ENCODE assay signal across 8 cellular contexts in genomic region chr7:47453093-47454056, GRCh38.
DNase-seq lines count a peak whose midpoint lies in the region; ATAC-seq and TF ChIP-seq lines count a peak whose summit lies in the region.

No MANE protein-coding gene starts in this region.

- no peak for TF ChIP-seq CTCF in RWPE1 (conservative IDR thresholded peaks at IDR 0.05; ENCODE audit: low read depth)
- no peak for TF ChIP-seq CTCF in fibroblast of villous mesenchyme (IDR thresholded peaks at IDR 0.05; ENCODE audit: insufficient read depth, low read depth, low read length)

- peak overlapping the region; percentile 89 for H3K27ac ChIP-seq in RWPE1

- DNase-seq in EL (peak; percentile 97), RWPE1 (ENCODE audit: low spot score) (peak; percentile 82), fibroblast of villous mesenchyme (ENCODE audit: low read depth) (peak; percentile 96), posterior vena cava (ENCODE audit: low spot score) (peak; percentile 92), NOMO-1 treated with dmso at 0.1 percent for 144 hours (lab: John Stamatoyannopoulos, UW; ENCODE audit: unreplicated experiment) (no peak), COLO829 (ENCODE audit: low spot score) (no peak)
- DNase-seq in activated naive CD4-positive, alpha-beta T cell treated with Interleukin-2 at 50 U/mL for 16 hours = no peak

- no peak overlapping the region for H3K4me3 ChIP-seq in fibroblast of villous mesenchyme (ENCODE audit: low read depth, low read length)

- CTCF ChIA-PET in RWPE1 (lab: Yijun Ruan, JAX) = interaction anchor here (0.6 kb wide), 1 partner anchor 306 kb away, joined by 3 read pairs; no protein-coding TSS in a partner anchor

- no peak for ATAC-seq in GM19328 (IDR thresholded peaks at IDR 0.05; ENCODE audit: unreplicated experiment)

- intact Hi-C loops in posterior vena cava (cut with DNase I) = loop anchor here in 1 of 2 donors (10.0 kb wide), 1 partner anchor 121 kb away; no protein-coding TSS in a partner anchor

- POLR2A ChIA-PET in RWPE1 (lab: Yijun Ruan, JAX; ENCODE audit: low non-redundant PET) = no interaction called here

Comparison
In these comparisons a context has a peak if more than half of its experiments do, and no peak if none do; other contexts are left out.
1. DNase-seq: peak in EL (single experiment), RWPE1 (single experiment), fibroblast of villous mesenchyme (single experiment) and posterior vena cava (single experiment); none in NOMO-1 treated with dmso at 0.1 percent for 144 hours (single experiment), COLO829 (single experiment) and activated naive CD4-positive, alpha-beta T cell treated with Interleukin-2 at 50 U/mL for 16 hours (single experiment).